8 cellular contexts compared by ENCODE assay signal in the genomic region with DNA sequence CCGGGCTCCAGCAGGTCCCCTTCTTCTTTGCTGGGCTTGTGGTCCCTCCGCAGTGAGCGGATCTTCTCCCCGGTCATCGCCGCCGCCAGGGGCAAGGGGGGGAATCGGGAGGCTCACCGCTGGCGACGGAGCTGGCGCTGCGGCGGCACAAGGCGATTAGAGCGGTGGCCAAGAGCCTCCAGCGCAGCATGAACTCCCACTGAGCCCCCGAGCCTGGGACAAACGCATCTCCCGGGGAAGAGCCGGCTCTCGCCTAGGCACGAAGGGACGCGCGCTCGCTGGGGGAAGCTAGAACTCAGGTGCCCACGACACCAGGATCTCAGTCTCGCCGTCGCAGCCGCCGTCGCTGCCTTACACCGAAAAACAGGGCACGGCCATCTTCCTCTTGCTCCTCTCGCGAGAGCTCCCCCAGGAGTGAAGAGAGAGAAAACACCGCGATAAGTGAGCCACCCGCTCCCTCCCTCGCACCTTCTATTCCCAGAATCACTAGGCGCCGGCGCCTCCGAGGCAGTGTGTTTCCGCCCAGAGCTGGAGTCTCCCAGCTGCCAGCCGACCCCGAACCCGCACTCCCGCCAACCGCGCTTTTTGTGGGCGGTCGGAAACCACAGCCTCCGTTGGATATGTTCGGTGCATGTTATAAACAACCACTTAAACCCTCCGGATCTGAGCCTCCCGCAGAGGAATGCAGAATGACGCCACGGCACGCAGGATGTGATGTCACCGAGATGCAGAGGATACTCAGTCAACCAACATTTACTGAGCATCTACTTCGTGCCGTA. TPM values are rescaled to one million over a fixed set of nuclear protein-coding genes. Genes with fewer than 3 reads are reported as not detected.
A peak's percentile ranks its signal among the peaks of the same experiment; 100 is the strongest.
DNase-seq lines count a peak whose midpoint lies in the region; ATAC-seq and TF ChIP-seq lines count a peak whose summit lies in the region.

A gene with protein sequence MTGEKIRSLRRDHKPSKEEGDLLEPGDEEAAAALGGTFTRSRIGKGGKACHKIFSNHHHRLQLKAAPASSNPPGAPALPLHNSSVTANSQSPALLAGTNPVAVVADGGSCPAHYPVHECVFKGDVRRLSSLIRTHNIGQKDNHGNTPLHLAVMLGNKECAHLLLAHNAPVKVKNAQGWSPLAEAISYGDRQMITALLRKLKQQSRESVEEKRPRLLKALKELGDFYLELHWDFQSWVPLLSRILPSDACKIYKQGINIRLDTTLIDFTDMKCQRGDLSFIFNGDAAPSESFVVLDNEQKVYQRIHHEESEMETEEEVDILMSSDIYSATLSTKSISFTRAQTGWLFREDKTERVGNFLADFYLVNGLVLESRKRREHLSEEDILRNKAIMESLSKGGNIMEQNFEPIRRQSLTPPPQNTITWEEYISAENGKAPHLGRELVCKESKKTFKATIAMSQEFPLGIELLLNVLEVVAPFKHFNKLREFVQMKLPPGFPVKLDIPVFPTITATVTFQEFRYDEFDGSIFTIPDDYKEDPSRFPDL (minus strand): TSS at position 391 of the 779 bp plus-strand sequence. CDS start 314 bp downstream, at position 77.

- H3K4me1 ChIP-seq in Caco-2, result 0 out of 2 replicates have a peak, but pooled peaks cover 8% of the 10 kb centered on the region
- no peaks in the 10 kb centered on the region for H3K4me1 ChIP-seq in NT2/D1 (ENCODE audit: insufficient read depth, insufficient read length)

- no peaks in the 10 kb centered on the region for H3K36me3 ChIP-seq in Caco-2 (ENCODE audit: control insufficient read depth, insufficient read depth, low read length)
- peaks cover 35% of the 10 kb centered on the region for H3K36me3 ChIP-seq in NT2/D1 (ENCODE audit: insufficient read depth, insufficient read length, low read length)

- peak within 1 kb of the TSS; percentile 99 for H3K9ac ChIP-seq in NT2/D1 (ENCODE audit: insufficient read length, low read depth)

- H3K4me3 Mint-ChIP-seq in Caco-2 (ENCODE audit: unreplicated experiment), result peak within 1 kb of the TSS; percentile 84

- ATAC-seq in GM21381 (IDR thresholded peaks at IDR 0.05; ENCODE audit: unreplicated experiment), result peak; percentile 87

- H3K36me3 Mint-ChIP-seq in Caco-2 (ENCODE audit: insufficient read depth, unreplicated experiment), result peaks cover 11% of the 10 kb centered on the region

- H3K27me3 ChIP-seq in Caco-2 (replicated peaks; ENCODE audit: control insufficient read depth, insufficient read depth, low read length), result no peaks in the 10 kb centered on the region
- no peaks in the 10 kb centered on the region for H3K27me3 ChIP-seq in NT2/D1 (ENCODE audit: insufficient read depth, insufficient read length)

- DNase-seq in Caco-2 (peak; percentile 90 to 93), HUDEP-2 (lab: John Stamatoyannopoulos, UW; ENCODE audit: unreplicated experiment in 76 of 76) (peak; percentile 25 to 92 (median 83)), NT2/D1 (ENCODE audit: low read depth, low spot score) (peak; percentile 98), mesenteric fat pad (ENCODE audit: low spot score) (peak; percentile 96)
- DNase-seq in activated CD8-positive, alpha-beta memory T cell treated with anti-CD3 and anti-CD28 coated beads, Interleukin-2, amount 50 U/mL, for 1 hour (ENCODE audit: extremely low read depth), result peak; percentile 75
- peak; percentile 57 for DNase-seq in stimulated activated CD8-positive, alpha-beta memory T cell treated with anti-CD3 and anti-CD28 coated beads, Interleukin-15, amount 100 ng/mL, for 24 hours (ENCODE audit: low read depth)

- no peaks in the 10 kb centered on the region for H3K9me3 ChIP-seq in Caco-2
- no peaks in the 10 kb centered on the region for H3K9me3 ChIP-seq in NT2/D1 (ENCODE audit: insufficient read depth, low read length)

- no peaks in the 10 kb centered on the region for H3K9me3 Mint-ChIP-seq in Caco-2 (ENCODE audit: unreplicated experiment)

- H3K27ac Mint-ChIP-seq in Caco-2 (ENCODE audit: unreplicated experiment), result peak within 1 kb of the TSS; percentile 94

- peak within 1 kb of the TSS; percentile 94 for H3K4me3 ChIP-seq in Caco-2 (ENCODE audit: low read depth, low read length)
- H3K4me3 ChIP-seq in NT2/D1 (ENCODE audit: insufficient read length, low read depth), result peak within 1 kb of the TSS; percentile 99

- peaks cover 14% of the 10 kb centered on the region for H3K4me1 Mint-ChIP-seq in Caco-2 (ENCODE audit: low read depth, unreplicated experiment)

- POLR2A ChIA-PET in Caco-2 (lab: Charles Lee), result interaction anchor here (0.6 to 3.5 kb wide), 8 partner anchors 9 to 200 kb away, joined by 3 to 36 read pairs (median 5); a partner anchor contains a TSS

- no peaks in the 10 kb centered on the region for H3K27me3 Mint-ChIP-seq in Caco-2 (ENCODE audit: insufficient read depth, unreplicated experiment)

- in situ Hi-C loops in endometrial microvascular endothelial cells (cut with HindIII; ENCODE audit: inconsistent ontology term, low pct_unique_long_range_greater_than_20kb, low sequenced_read_pairs), result no loop called here

- intact Hi-C loops in Caco-2 (cut with micrococcal nuclease; ENCODE audit: unreplicated experiment), result loop anchor here (1.0 to 5.0 kb wide), 2 partner anchors 57 to 132 kb away; a partner anchor contains a TSS

- BruUV-seq in Caco-2 (replicated peaks; lab: Mats Ljungman, UMichigan), result no TSS peak

- CTCF ChIA-PET in Caco-2 (lab: Charles Lee), result interaction anchor here (1.3 kb wide), 1 partner anchor 56 kb away, joined by 3 read pairs; no protein-coding TSS in a partner anchor

- TF ChIP-seq CTCF in Caco-2 (IDR thresholded peaks at IDR 0.05; ENCODE audit: insufficient read depth in 1 of 2, low read depth in 1 of 2, low read length in 1 of 2, severe bottlenecking in 1 of 2, unreplicated experiment in 1 of 2), result no peak

RNA-seq across cellular contexts. Expression of the gene that starts here (rescaled TPM):
- total RNA-seq in Caco-2 (2022) (13.1 and 14.4 TPM in 2 replicates), endometrial microvascular endothelial cells (ENCODE audit: inconsistent ontology term) (20.3 TPM), mesenteric fat pad (21.6 TPM)

Comparison
In these comparisons a context has a peak if more than half of its experiments do, and no peak if none do; other contexts are left out.
1. Peak in every context shown above with its lines: DNase-seq, ATAC-seq and H3K4me3 ChIP-seq.